8 cellular contexts compared by ENCODE assay signal in genomic region chr2:70340921-70341765, GRCh38. TPM values are rescaled to one million over a fixed set of nuclear protein-coding genes. Genes with fewer than 3 reads are reported as not detected.
A peak's percentile ranks its signal among the peaks of the same experiment; 100 is the strongest.
DNase-seq lines count a peak whose midpoint lies in the region; ATAC-seq, FAIRE-seq and TF ChIP-seq lines count a peak whose summit lies in the region.

No MANE protein-coding gene starts in this region.

- peaks cover 1% of the 10 kb centered on the region for H3K27me3 Mint-ChIP-seq in activated CD4-positive, alpha-beta memory T cell treated with anti-CD3 and anti-CD28 coated beads for 36 hours
- H3K27me3 Mint-ChIP-seq in naive thymus-derived CD4-positive, alpha-beta T cell: peaks cover 0 to 26% (median 0%) of the 10 kb centered on the region in 5 donors

- peak; percentile 18 to 25 for DNase-seq in AML-193 (lab: John Stamatoyannopoulos, UW)
- DNase-seq in GM12891 (ENCODE audit: insufficient read length, low spot score): peak; percentile 42
- DNase-seq in NCI-H345 (lab: John Stamatoyannopoulos, UW): peak; percentile 66
- peak; percentile 44 for DNase-seq in activated CD4-positive, alpha-beta memory T cell treated with anti-CD3 and anti-CD28 coated beads for 36 hours
- no peak for DNase-seq in esophagus muscularis mucosa (ENCODE audit: extremely low spot score)
- DNase-seq in naive thymus-derived CD4-positive, alpha-beta T cell: peak; percentile 11 to 64 (median 45)
- DNase-seq in vagina (ENCODE audit: extremely low spot score in 2 of 2): no peak

- ATAC-seq in naive thymus-derived CD4-positive, alpha-beta T cell: peak; percentile 80
- no peak for ATAC-seq in HG03045 (IDR thresholded peaks at IDR 0.05; ENCODE audit: unreplicated experiment)

- intact Hi-C loops in activated CD4-positive, alpha-beta memory T cell treated with anti-CD3 and anti-CD28 coated beads for 36 hours (cut with micrococcal nuclease): loop anchor here (1.0 kb wide), 3 partner anchors 276 to 307 kb away; no protein-coding TSS in a partner anchor
- intact Hi-C loops in esophagus muscularis mucosa (cut with DNase I) (loop anchor here (10.0 kb wide), 1 partner anchor 274 kb away; no protein-coding TSS in a partner anchor), vagina (cut with DNase I) (no loop called here)
- intact Hi-C loops in naive thymus-derived CD4-positive, alpha-beta T cell (cut with micrococcal nuclease): loop anchor here (1.0 to 10.0 kb wide), 6 partner anchors 37 to 307 kb away; partner anchors contain the start of gene TGFA (in 1 of the 2)

- H3K4me1 ChIP-seq in esophagus muscularis mucosa (no peaks in the 10 kb centered on the region), vagina (no peaks in the 10 kb centered on the region)
- H3K4me1 ChIP-seq in naive thymus-derived CD4-positive, alpha-beta T cell (ENCODE audit: control insufficient read depth in 2 of 2, insufficient read depth in 2 of 2, low read length in 2 of 2): peaks cover 0 to 8% of the 10 kb centered on the region in 2 donors

- H3K36me3 Mint-ChIP-seq in activated CD4-positive, alpha-beta memory T cell treated with anti-CD3 and anti-CD28 coated beads for 36 hours: no peaks in the 10 kb centered on the region
- H3K36me3 Mint-ChIP-seq in naive thymus-derived CD4-positive, alpha-beta T cell: no peaks in the 10 kb centered on the region

- POLR2A ChIA-PET in activated CD4-positive, alpha-beta memory T cell treated with anti-CD3 and anti-CD28 coated beads for 36 hours (lab: Charles Lee): no interaction called here
- POLR2A ChIA-PET in naive thymus-derived CD4-positive, alpha-beta T cell (lab: Charles Lee): no interaction called here

- H3K27ac ChIP-seq in esophagus muscularis mucosa (replicated peaks in 1 of 4) (no peak overlapping the region), vagina (no peak overlapping the region)
- no peak overlapping the region for H3K27ac ChIP-seq in naive thymus-derived CD4-positive, alpha-beta T cell (ENCODE audit: low read depth, low read length)

- CTCF ChIA-PET in activated CD4-positive, alpha-beta memory T cell treated with anti-CD3 and anti-CD28 coated beads for 36 hours (lab: Charles Lee): interaction anchor here (0.5 to 5.1 kb wide), 21 partner anchors 9 to 446 kb away, joined by 3 to 99 read pairs (median 4); partner anchors contain the start of gene TGFA
- CTCF ChIA-PET in naive thymus-derived CD4-positive, alpha-beta T cell (lab: Charles Lee): interaction anchor here (0.6 to 5.7 kb wide), 23 partner anchors 23 to 616 kb away, joined by 3 to 91 read pairs (median 4); no protein-coding TSS in a partner anchor

- no peak for TF ChIP-seq POLR2A in GM12891 (IDR thresholded peaks at IDR 0.05; ENCODE audit: low read depth, low read length)
- TF ChIP-seq POLR2A in esophagus muscularis mucosa (IDR thresholded peaks at IDR 0.05; ENCODE audit: low read depth): no peak
- TF ChIP-seq POLR2A in vagina (IDR thresholded peaks at IDR 0.05): no peak

- H3K36me3 ChIP-seq in esophagus muscularis mucosa (no peaks in the 10 kb centered on the region), vagina (no peaks in the 10 kb centered on the region)
- H3K36me3 ChIP-seq in naive thymus-derived CD4-positive, alpha-beta T cell (ENCODE audit: control insufficient read depth in 2 of 3, insufficient read depth in 3 of 3, low read length in 3 of 3): no peaks in the 10 kb centered on the region

- no peak overlapping the region for H3K4me3 Mint-ChIP-seq in activated CD4-positive, alpha-beta memory T cell treated with anti-CD3 and anti-CD28 coated beads for 36 hours
- peak overlapping the region in 1 of 10 donors; percentile 27 for H3K4me3 Mint-ChIP-seq in naive thymus-derived CD4-positive, alpha-beta T cell

- H3K9me3 ChIP-seq in esophagus muscularis mucosa: no peaks in the 10 kb centered on the region
- H3K9me3 ChIP-seq in naive thymus-derived CD4-positive, alpha-beta T cell (ENCODE audit: control insufficient read depth in 2 of 3, low read length in 3 of 3): no peaks in the 10 kb centered on the region
- H3K9me3 ChIP-seq in vagina: no peaks in the 10 kb centered on the region

- no peak overlapping the region for H3K27ac Mint-ChIP-seq in activated CD4-positive, alpha-beta memory T cell treated with anti-CD3 and anti-CD28 coated beads for 36 hours
- H3K27ac Mint-ChIP-seq in naive thymus-derived CD4-positive, alpha-beta T cell: no peak overlapping the region

- peak; percentile 96 for FAIRE-seq in GM12891 (lab: Jason Lieb, UNC)

- TF ChIP-seq CTCF in esophagus muscularis mucosa (IDR thresholded peaks at IDR 0.05): peak; percentile 43 to 69 (median 44)
- TF ChIP-seq CTCF in vagina (IDR thresholded peaks at IDR 0.05): peak in 2 of 3 experiments; percentile 21 to 47

- no peaks in the 10 kb centered on the region for H3K4me1 Mint-ChIP-seq in activated CD4-positive, alpha-beta memory T cell treated with anti-CD3 and anti-CD28 coated beads for 36 hours (ENCODE audit: low read depth)
- H3K4me1 Mint-ChIP-seq in naive thymus-derived CD4-positive, alpha-beta T cell: peaks cover 0 to 13% (median 11%) of the 10 kb centered on the region in 7 donors

- TF ChIP-seq EP300 in esophagus muscularis mucosa (IDR thresholded peaks at IDR 0.05): no peak

- H3K4me3 ChIP-seq in esophagus muscularis mucosa: no peak overlapping the region
- no peak overlapping the region for H3K4me3 ChIP-seq in naive thymus-derived CD4-positive, alpha-beta T cell (ENCODE audit: low read length)
- H3K4me3 ChIP-seq in vagina: no peak overlapping the region

- H3K27me3 ChIP-seq in esophagus muscularis mucosa (peaks cover 0 to 18% (median 0%) of the 10 kb centered on the region in 4 donors), vagina (no peaks in the 10 kb centered on the region)
- no peaks in the 10 kb centered on the region for H3K27me3 ChIP-seq in naive thymus-derived CD4-positive, alpha-beta T cell (ENCODE audit: control insufficient read depth in 2 of 2, insufficient read depth in 2 of 2, low read length in 2 of 2)

- 13% methylated on average over 7 of the region's 7 CpGs for WGBS in esophagus muscularis mucosa

- no peaks in the 10 kb centered on the region for H3K9me3 Mint-ChIP-seq in activated CD4-positive, alpha-beta memory T cell treated with anti-CD3 and anti-CD28 coated beads for 36 hours
- no peaks in the 10 kb centered on the region for H3K9me3 Mint-ChIP-seq in naive thymus-derived CD4-positive, alpha-beta T cell

TF ChIP-seq in GM12891, 5 proteins besides CTCF, POLR2A, EP300 and RAD21:
- TF ChIP-seq TAF1 (IDR thresholded peaks at IDR 0.05; ENCODE audit: low read depth, low read length) (no peak), POLR2AphosphoS5 (IDR thresholded peaks at IDR 0.05; ENCODE audit: low read depth, low read length) (no peak), PAX5 (IDR thresholded peaks at IDR 0.05; ENCODE audit: insufficient read depth, low read length, severe bottlenecking) (no peak), SPI1 (IDR thresholded peaks at IDR 0.05; ENCODE audit: low read depth, low read length) (no peak), POU2F2 (IDR thresholded peaks at IDR 0.05; ENCODE audit: low read depth, low read length) (no peak)

RNA-seq across cellular contexts. Expression of gene FAM136A, which starts 39.3 kb away (rescaled TPM):
- polyA plus RNA-seq in GM12891 (2012; ENCODE audit: low read depth, missing spikeins): 53.2 TPM
- 10 to 100 TPM; 48.0 to 49.8 TPM for total RNA-seq in activated CD4-positive, alpha-beta memory T cell treated with anti-CD3 and anti-CD28 coated beads for 36 hours
- 10 to 100 TPM; 19.4 to 29.4 (median 23.7) TPM for total RNA-seq in esophagus muscularis mucosa
- 10 to 100 TPM; 16.2 to 40.9 (median 28.2) TPM for total RNA-seq in naive thymus-derived CD4-positive, alpha-beta T cell
- polyA plus RNA-seq in naive thymus-derived CD4-positive, alpha-beta T cell: 10 to 100 TPM; 30.6 to 33.2 TPM
- total RNA-seq in vagina: 12.5 TPM

RNA-seq across cellular contexts. Expression of gene SNRPG, which starts 47.6 kb away (rescaled TPM):
- 334 TPM for polyA plus RNA-seq in GM12891 (2012; ENCODE audit: low read depth, missing spikeins)
- 100 to 1,000 TPM; 471 to 488 TPM for total RNA-seq in activated CD4-positive, alpha-beta memory T cell treated with anti-CD3 and anti-CD28 coated beads for 36 hours
- total RNA-seq in esophagus muscularis mucosa: 100 to 1,000 TPM in 3 of 4 donors, 10 to 100 TPM in 1; 85.8 to 125 (median 118) TPM
- 100 to 1,000 TPM in 1 of 5 experiments, 10 to 100 TPM in 4; 67.6 to 278 (median 85.0) TPM for total RNA-seq in naive thymus-derived CD4-positive, alpha-beta T cell
- polyA plus RNA-seq in naive thymus-derived CD4-positive, alpha-beta T cell: 100 to 1,000 TPM; 152 to 230 TPM
- 71.7 TPM for total RNA-seq in vagina

Comparison
In these comparisons a context has a peak if more than half of its experiments do, and no peak if none do; other contexts are left out.
1. DNase-seq: peak in AML-193 (2 of 2), GM12891 (single experiment), NCI-H345 (single experiment), activated CD4-positive, alpha-beta memory T cell treated with anti-CD3 and anti-CD28 coated beads for 36 hours (single experiment) and naive thymus-derived CD4-positive, alpha-beta T cell (9 of 9); none in esophagus muscularis mucosa (single experiment) and vagina (0 of 2).